Comparison of ENCODE assay signal across 3 cellular contexts in genomic region chr4:95705323-95705722, GRCh38.
"Had no signal": no experiment of that assay in that cellular context is flagged by ENCODE, and none has a peak within 500 bp of the region (broad histone marks: within the 10 kb centered on the region; RNA-seq: fewer than 3 reads in every experiment).

No MANE protein-coding gene starts in this region.

- DNase-seq: GDM1, GF-D8 had no signal

- ATAC-seq: GM12878 had no signal

- H3K4me3 ChIP-seq: GM12878 had no signal
